ENCODE assay signal across 26 cellular contexts in the genomic region with DNA sequence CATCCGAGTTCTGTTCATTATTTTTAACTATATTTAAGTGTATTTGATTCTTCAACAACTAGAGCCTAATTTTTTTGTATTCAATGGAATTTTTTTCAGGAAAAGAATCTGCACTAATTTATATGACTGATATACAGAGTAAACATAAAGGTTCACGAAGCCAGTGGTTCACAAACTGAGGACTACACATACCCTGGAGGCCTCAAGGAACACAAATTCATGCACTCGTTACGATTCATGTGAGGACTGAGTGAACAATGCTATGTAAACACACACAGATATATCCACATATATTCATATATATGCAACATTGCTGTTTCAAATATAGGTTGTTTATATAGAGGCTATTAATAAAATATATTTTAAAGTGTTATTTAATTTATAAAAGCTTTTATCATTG.
"Had no signal": no experiment of that assay in that cellular context is flagged by ENCODE, and none has a peak within 500 bp of the region (broad histone marks: within the 10 kb centered on the region; RNA-seq: fewer than 3 reads in every experiment).

No MANE protein-coding gene starts in this region.

- DNase-seq: activated B cell treated with CpG ODN at 0.5 μM for 24 hours; activated CD4-positive, alpha-beta memory T cell treated with anti-CD3 and anti-CD28 coated beads for 36 hours; activated CD4-positive, alpha-beta T cell treated with anti-CD3 and anti-CD28 coated beads, Interleukin-2, amount 10 ng/mL, durations not matched to agents 24 days and 14 days; activated CD8-positive, alpha-beta memory T cell treated with anti-CD3 and anti-CD28 coated beads, Interleukin-2, amount 10 ng/mL, durations not matched to agents 7 days and 5 days; activated CD8-positive, alpha-beta memory T cell treated with anti-CD3 and anti-CD28 coated beads, Interleukin-2, amount 50 U/mL, for 4 hours; activated CD8-positive, alpha-beta T cell treated with anti-CD3 and anti-CD28 coated beads, Interleukin-2, amount 10 ng/mL, durations not matched to agents 7 days and 5 days; activated gamma-delta T cell; activated naive CD4-positive, alpha-beta T cell; activated naive CD4-positive, alpha-beta T cell treated with anti-CD3 and anti-CD28 coated beads, Interleukin-2, amount 10 ng/mL, durations not matched to agents 7 days and 5 days; activated naive CD8-positive, alpha-beta T cell treated with anti-CD3 and anti-CD28 coated beads, Interleukin-2, amount 10 ng/mL, durations not matched to agents 7 days and 5 days; activated T-cell treated with anti-CD3 and anti-CD28 coated beads, Interleukin-2, amount 50 U/mL, for 1 hour; activated T-cell treated with anti-CD3 and anti-CD28 coated beads, Interleukin-2, amount 50 U/mL, for 72 hours; dorsolateral prefrontal cortex; effector memory CD4-positive, alpha-beta T cell; endodermal cell; foreskin fibroblast; head of caudate nucleus; T-helper 17 cell; T1000; WERI-Rb-1 had no signal

- H3K36me3 ChIP-seq: ascending aorta, breast epithelium, WERI-Rb-1 had no signal

- H3K9me3 ChIP-seq: ascending aorta, breast epithelium had no signal

- H3K4me1 ChIP-seq: ascending aorta, breast epithelium had no signal

- H3K27ac ChIP-seq: ascending aorta, breast epithelium, coronary artery, dorsolateral prefrontal cortex, WERI-Rb-1 had no signal

- H3K27me3 ChIP-seq: ascending aorta, breast epithelium had no signal

- ATAC-seq: activated CD4-positive, CD25-positive, alpha-beta regulatory T cell treated with anti-CD3 and anti-CD28 coated beads, Interleukin-2, amount 50 U/mL, for 24 hours; activated CD8-positive, alpha-beta memory T cell treated with anti-CD3 and anti-CD28 coated beads, Interleukin-2, amount 10 ng/mL, durations not matched to agents 7 days and 5 days; activated CD8-positive, alpha-beta T cell treated with anti-CD3 and anti-CD28 coated beads, Interleukin-2, amount 10 ng/mL, durations not matched to agents 7 days and 5 days; activated naive CD4-positive, alpha-beta T cell treated with anti-CD3 and anti-CD28 coated beads, Interleukin-2, amount 50 U/mL, for 72 hours; activated T-cell treated with anti-CD3 and anti-CD28 coated beads, Interleukin-2, amount 50 U/mL, for 72 hours; esophagus mucosa; T-helper 17 cell had no signal

- H3K4me3 ChIP-seq: ascending aorta, breast epithelium, coronary artery, dorsolateral prefrontal cortex had no signal
